14 cellular contexts compared by ENCODE assay signal in the genomic region with DNA sequence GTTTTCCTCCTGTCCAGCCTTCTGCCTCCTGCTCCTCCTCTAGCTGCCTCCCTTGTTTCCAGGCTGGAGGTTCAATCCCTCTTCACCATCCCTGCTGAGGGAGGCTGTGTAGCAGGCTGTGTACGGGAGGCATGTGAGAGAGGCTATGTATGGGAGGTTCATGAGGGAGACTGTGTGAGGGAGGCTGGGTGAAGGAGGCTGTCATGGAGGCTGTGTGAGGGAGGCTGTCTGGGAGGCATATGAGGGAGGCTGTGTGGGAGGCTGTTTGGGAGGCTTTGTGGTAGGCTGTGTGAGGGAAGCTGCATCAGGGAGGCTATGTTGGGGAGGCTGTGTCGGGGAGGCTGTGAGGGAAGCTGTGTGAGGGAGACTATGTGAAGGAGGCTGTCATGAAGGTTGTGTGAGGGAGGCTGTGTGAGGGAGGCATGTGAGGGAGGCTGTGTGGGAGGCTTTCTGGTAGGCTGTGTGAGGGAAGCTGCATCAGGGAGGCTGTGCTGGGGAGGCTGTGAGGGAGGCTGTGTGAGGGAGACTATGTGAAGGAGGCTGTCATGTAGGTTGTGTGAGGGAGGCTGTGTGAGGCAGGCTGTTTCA.
DNase-seq lines count a peak whose midpoint lies in the region; ATAC-seq and TF ChIP-seq lines count a peak whose summit lies in the region.
"Had no signal": no experiment of that assay in that cellular context is flagged by ENCODE, and none has a peak within 500 bp of the region (broad histone marks: within the 10 kb centered on the region; RNA-seq: fewer than 3 reads in every experiment).

No MANE protein-coding gene starts in this region.

- TF ChIP-seq POLR2A in Peyer's patch (IDR thresholded peaks at IDR 0.05): no peak
- TF ChIP-seq POLR2A in right lobe of liver (IDR thresholded peaks at IDR 0.05): no peak

- H3K36me3 ChIP-seq in Peyer's patch (no peaks in the 10 kb centered on the region), duodenal mucosa (ENCODE audit: control insufficient read depth in 1 of 2, insufficient read depth in 2 of 2, low read length in 2 of 2) (no peaks in the 10 kb centered on the region), right lobe of liver (no peaks in the 10 kb centered on the region), upper lobe of right lung (no peaks in the 10 kb centered on the region)
- H3K36me3 ChIP-seq: BLaER1 treated with 17β-estradiol and CSF1 and Interleukin-3, amounts not matched to agents 10 nM and 100 nM had no signal

- peak in 1 of 4 donors; percentile 48 for ATAC-seq in right lobe of liver
- peak; percentile 23 for ATAC-seq in upper lobe of right lung
- no peak for ATAC-seq in Right ventricle myocardium inferior
- ATAC-seq: CD8-positive, alpha-beta T cell had no signal

- DNase-seq in Peyer's patch (no peak), right lobe of liver (no peak), upper lobe of right lung (no peak), RWPE1 (ENCODE audit: low spot score) (no peak), Right ventricle myocardium inferior (ENCODE audit: missing footprints) (no peak), cardiac septum (ENCODE audit: low spot score) (no peak)
- DNase-seq: CD8-positive, alpha-beta T cell; NCI-H1417; NCI-H187; NCI-H510A treated with DMSO at 0.1 percent for 48 hours; NCI-H82; RPMI8226 had no signal

- H3K4me1 ChIP-seq in Peyer's patch (no peaks in the 10 kb centered on the region), duodenal mucosa (ENCODE audit: control insufficient read depth in 1 of 2, insufficient read depth in 2 of 2, low read length in 2 of 2) (peaks cover 6 to 12% of the 10 kb centered on the region in 2 donors), right lobe of liver (peaks cover 0 to 10% (median 5%) of the 10 kb centered on the region in 4 donors), upper lobe of right lung (no peaks in the 10 kb centered on the region)

- H3K27ac ChIP-seq in Peyer's patch (peak overlapping the region in 3 of 4 donors; percentile 40 to 86 (median 81)), duodenal mucosa (ENCODE audit: low read depth, low read length) (peak overlapping the region; percentile 2), right lobe of liver (peak overlapping the region; percentile 75 to 96 (median 91)), upper lobe of right lung (no peak overlapping the region), RWPE1 (no peak overlapping the region)
- H3K27ac ChIP-seq: BLaER1 treated with 17β-estradiol and CSF1 and Interleukin-3, amounts not matched to agents 10 nM and 100 nM had no signal

- H3K9ac ChIP-seq in duodenal mucosa (ENCODE audit: low read depth in 1 of 2, low read length in 2 of 2): no peak overlapping the region
- H3K9ac ChIP-seq: BLaER1 treated with 17β-estradiol and CSF1 and Interleukin-3, amounts not matched to agents 10 nM and 100 nM had no signal

- intact Hi-C loops in right lobe of liver (cut with DNase I): no loop called here
- intact Hi-C loops in upper lobe of right lung (cut with DNase I): no loop called here
- intact Hi-C loops in Right ventricle myocardium inferior (cut with DNase I): no loop called here
- intact Hi-C loops in cardiac septum (cut with DNase I): no loop called here

- POLR2A ChIA-PET in RWPE1 (lab: Yijun Ruan, JAX; ENCODE audit: low non-redundant PET): no interaction called here

- WGBS in right lobe of liver (ENCODE audit: insufficient coverage, low coverage, low lambda C conversion rate, missing lambda C conversion rate): 64% methylated on average over 2 of the region's 2 CpGs

- H3K4me3 ChIP-seq in Peyer's patch (peak overlapping the region in 2 of 4 donors; percentile 32 to 36), duodenal mucosa (ENCODE audit: low read depth in 1 of 2, low read length in 2 of 2) (peak overlapping the region; percentile 55 to 68), right lobe of liver (peak overlapping the region; percentile 30 to 55 (median 55)), upper lobe of right lung (no peak overlapping the region)
- H3K4me3 ChIP-seq: BLaER1 treated with 17β-estradiol and CSF1 and Interleukin-3, amounts not matched to agents 10 nM and 100 nM had no signal

- H3K9me3 ChIP-seq in Peyer's patch (no peaks in the 10 kb centered on the region), duodenal mucosa (ENCODE audit: control insufficient read depth in 1 of 2, low read length in 2 of 2) (peaks cover 0 to 3% of the 10 kb centered on the region in 2 donors), right lobe of liver (no peaks in the 10 kb centered on the region), upper lobe of right lung (no peaks in the 10 kb centered on the region)

- TF ChIP-seq CTCF in Peyer's patch (IDR thresholded peaks at IDR 0.05): no peak
- TF ChIP-seq CTCF in right lobe of liver (IDR thresholded peaks at IDR 0.05): no peak
- TF ChIP-seq CTCF in upper lobe of right lung (IDR thresholded peaks at IDR 0.05): no peak
- no peak for TF ChIP-seq CTCF in RWPE1 (conservative IDR thresholded peaks at IDR 0.05; ENCODE audit: low read depth)

- H3K27me3 ChIP-seq in Peyer's patch (no peaks in the 10 kb centered on the region), duodenal mucosa (ENCODE audit: control insufficient read depth in 1 of 2, insufficient read depth in 2 of 2, low read length in 2 of 2) (no peaks in the 10 kb centered on the region), right lobe of liver (no peaks in the 10 kb centered on the region), upper lobe of right lung (no peaks in the 10 kb centered on the region)
- H3K27me3 ChIP-seq: BLaER1 treated with 17β-estradiol and CSF1 and Interleukin-3, amounts not matched to agents 10 nM and 100 nM had no signal

- CTCF ChIA-PET in RWPE1 (lab: Yijun Ruan, JAX): no interaction called here

Comparison
In these comparisons a context has a peak if more than half of its experiments do, and no peak if none do; other contexts are left out.
1. H3K27ac ChIP-seq: peak in Peyer's patch (3 of 4), duodenal mucosa (single experiment) and right lobe of liver (3 of 3); none in upper lobe of right lung (single experiment) and RWPE1 (single experiment).